Comparison of ENCODE assay signal across 15 cellular contexts in the genomic region with DNA sequence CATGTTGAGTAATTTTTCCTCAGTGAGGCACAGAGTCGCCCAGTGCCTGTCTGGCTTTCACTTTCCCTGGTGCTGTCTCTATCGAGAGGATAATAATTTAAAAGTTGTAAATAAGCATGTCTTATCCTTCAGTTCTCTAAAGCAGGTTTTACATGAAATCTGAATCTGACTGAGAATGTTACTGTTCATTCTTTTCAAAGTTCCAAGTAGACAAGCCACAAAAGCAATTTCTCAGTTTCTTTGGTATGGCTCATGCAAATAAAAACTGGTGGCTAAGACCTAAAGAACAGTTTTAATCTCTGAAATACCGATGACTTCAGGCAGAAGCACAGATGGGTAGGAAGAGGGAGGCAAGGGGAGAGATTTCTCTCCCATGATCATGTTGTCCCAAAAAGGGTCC.
A peak's percentile ranks its signal among the peaks of the same experiment; 100 is the strongest.
DNase-seq lines count a peak whose midpoint lies in the region; ATAC-seq and TF ChIP-seq lines count a peak whose summit lies in the region.
"Had no signal": no experiment of that assay in that cellular context is flagged by ENCODE, and none has a peak within 500 bp of the region (broad histone marks: within the 10 kb centered on the region; RNA-seq: fewer than 3 reads in every experiment).

No MANE protein-coding gene starts in this region.

- CTCF ChIA-PET in activated naive CD4-positive, alpha-beta T cell treated with anti-CD3 and anti-CD28 coated beads for 36 hours (lab: Charles Lee) = no interaction called here

- H3K4me1 ChIP-seq in OCI-LY1 (ENCODE audit: insufficient read depth, low read length, severe bottlenecking) = peaks cover 34% of the 10 kb centered on the region
- H3K4me1 ChIP-seq: BE2C, thyroid gland had no signal

- no peaks in the 10 kb centered on the region for H3K9me3 Mint-ChIP-seq in activated naive CD4-positive, alpha-beta T cell treated with anti-CD3 and anti-CD28 coated beads for 36 hours
- H3K9me3 Mint-ChIP-seq in stimulated activated naive B cell treated with anti-CD40 and anti-IgM and Interleukin-4, amounts not matched to agents 10 μg/mL and 1 μg/mL and 100 μg/mL, for 72 hours = peaks cover 4% of the 10 kb centered on the region in 2 donors

- H3K9me3 ChIP-seq in OCI-LY1 (ENCODE audit: low read length) = no peaks in the 10 kb centered on the region
- H3K9me3 ChIP-seq: BE2C, thyroid gland had no signal

- no peaks in the 10 kb centered on the region for H3K36me3 ChIP-seq in OCI-LY1 (ENCODE audit: insufficient read depth, low read length)
- H3K36me3 ChIP-seq: BE2C, thyroid gland had no signal

- no peaks in the 10 kb centered on the region for H3K27me3 ChIP-seq in OCI-LY1 (ENCODE audit: insufficient read depth, low read length)
- H3K27me3 ChIP-seq: BE2C, thyroid gland had no signal

- H3K79me2 ChIP-seq in OCI-LY1 (ENCODE audit: insufficient read depth, low read length) = no peaks in the 10 kb centered on the region

- intact Hi-C loops in activated naive CD4-positive, alpha-beta T cell treated with anti-CD3 and anti-CD28 coated beads for 36 hours (cut with micrococcal nuclease) = no loop called here

- H3K36me3 Mint-ChIP-seq in activated naive CD4-positive, alpha-beta T cell treated with anti-CD3 and anti-CD28 coated beads for 36 hours (ENCODE audit: low read depth) = no peaks in the 10 kb centered on the region
- peaks cover 20 to 31% of the 10 kb centered on the region in 2 donors for H3K36me3 Mint-ChIP-seq in stimulated activated naive B cell treated with anti-CD40 and anti-IgM and Interleukin-4, amounts not matched to agents 10 μg/mL and 1 μg/mL and 100 μg/mL, for 72 hours

- no peak for DNase-seq in activated naive CD4-positive, alpha-beta T cell treated with anti-CD3 and anti-CD28 coated beads for 36 hours
- DNase-seq in activated naive CD4-positive, alpha-beta T cell (lab: John Stamatoyannopoulos, UW) = no peak
- no peak for DNase-seq in stimulated activated naive B cell treated with anti-CD40 and anti-IgM and Interleukin-4, amounts not matched to agents 10 μg/mL and 1 μg/mL and 100 μg/mL, for 72 hours
- DNase-seq in cortex of kidney (lab: John Stamatoyannopoulos, UW) (no peak), retina (no peak), UCSD-AML1 (lab: John Stamatoyannopoulos, UW; ENCODE audit: unreplicated experiment) (no peak)
- DNase-seq: BE2C; caudate nucleus; NCI-H526; stimulated activated CD4-positive, alpha-beta T cell treated with anti-CD3 and anti-CD28 coated beads, Interleukin-2, amount 100 ng/mL, for 48 hours; SW 1271; thyroid gland had no signal

- no peaks in the 10 kb centered on the region for H3K27me3 Mint-ChIP-seq in activated naive CD4-positive, alpha-beta T cell treated with anti-CD3 and anti-CD28 coated beads for 36 hours (ENCODE audit: low read depth)
- H3K27me3 Mint-ChIP-seq in stimulated activated naive B cell treated with anti-CD40 and anti-IgM and Interleukin-4, amounts not matched to agents 10 μg/mL and 1 μg/mL and 100 μg/mL, for 72 hours = no peaks in the 10 kb centered on the region

- H3K4me3 ChIP-seq in OCI-LY1 (ENCODE audit: low read depth, low read length, poor library complexity, severe bottlenecking) = no peak overlapping the region
- H3K4me3 ChIP-seq: thyroid gland had no signal

- no peak overlapping the region for H3K27ac Mint-ChIP-seq in activated naive CD4-positive, alpha-beta T cell treated with anti-CD3 and anti-CD28 coated beads for 36 hours
- peak overlapping the region; percentile 37 for H3K27ac Mint-ChIP-seq in stimulated activated naive B cell treated with anti-CD40 and anti-IgM and Interleukin-4, amounts not matched to agents 10 μg/mL and 1 μg/mL and 100 μg/mL, for 72 hours

- H3K9ac ChIP-seq in OCI-LY1 (ENCODE audit: low read length) = no peak overlapping the region

- ATAC-seq in GM21576 (IDR thresholded peaks at IDR 0.05; ENCODE audit: unreplicated experiment) = peak; percentile 35
- ATAC-seq in stimulated activated naive B cell treated with anti-CD40 and anti-IgM and Interleukin-4, amounts not matched to agents 10 μg/mL and 1 μg/mL and 100 μg/mL, for 72 hours (replicated peaks) = peak in 1 of 2 donors; percentile 17

- no peaks in the 10 kb centered on the region for H3F3A ChIP-seq in OCI-LY1 (ENCODE audit: insufficient read depth, low read length)

- H3K27ac ChIP-seq in OCI-LY1 (ENCODE audit: low read depth, low read length, poor library complexity, severe bottlenecking) = peak overlapping the region; percentile 15
- H3K27ac ChIP-seq: thyroid gland had no signal

- H3K4me3 Mint-ChIP-seq in activated naive CD4-positive, alpha-beta T cell treated with anti-CD3 and anti-CD28 coated beads for 36 hours = peak overlapping the region; percentile 19
- peak overlapping the region; percentile 31 to 50 for H3K4me3 Mint-ChIP-seq in stimulated activated naive B cell treated with anti-CD40 and anti-IgM and Interleukin-4, amounts not matched to agents 10 μg/mL and 1 μg/mL and 100 μg/mL, for 72 hours
- H3K4me3 Mint-ChIP-seq: neural crest cell had no signal

- no peaks in the 10 kb centered on the region for H4K20me1 ChIP-seq in OCI-LY1 (ENCODE audit: insufficient read depth, low read length)

- H3K4me1 Mint-ChIP-seq in activated naive CD4-positive, alpha-beta T cell treated with anti-CD3 and anti-CD28 coated beads for 36 hours (ENCODE audit: low read depth) = peaks cover 41% of the 10 kb centered on the region
- H3K4me1 Mint-ChIP-seq in stimulated activated naive B cell treated with anti-CD40 and anti-IgM and Interleukin-4, amounts not matched to agents 10 μg/mL and 1 μg/mL and 100 μg/mL, for 72 hours = peaks cover 58 to 79% of the 10 kb centered on the region in 2 donors

- peak overlapping the region; percentile 19; the same call in 1 of the 2 replicates for H3K4me2 ChIP-seq in OCI-LY1 (ENCODE audit: low read length)

- no peaks in the 10 kb centered on the region for H3K9me2 ChIP-seq in OCI-LY1 (ENCODE audit: low read depth, low read length)

- TF ChIP-seq CTCF in OCI-LY1 (IDR thresholded peaks at IDR 0.05; ENCODE audit: low read length) = no peak

- no peak overlapping the region for H2AFZ ChIP-seq in OCI-LY1 (ENCODE audit: low read length)
